In genomic region chr4:146481246-146481645, GRCh38 we compare ENCODE assay signal across 37 cellular contexts.
"Had no signal": no experiment of that assay in that cellular context is flagged by ENCODE, and none has a peak within 500 bp of the region (broad histone marks: within the 10 kb centered on the region; RNA-seq: fewer than 3 reads in every experiment).

No MANE protein-coding gene starts in this region.

- H3K9me3 ChIP-seq: body of pancreas had no signal

- H3K4me3 ChIP-seq: adrenal gland, ascending aorta, body of pancreas, breast epithelium, cardiac muscle cell had no signal

- H3K27ac ChIP-seq: adrenal gland, ascending aorta, body of pancreas, brain microvascular endothelial cell, breast epithelium, cardiac muscle cell had no signal

- H3K27me3 Mint-ChIP-seq: activated naive CD4-positive, alpha-beta T cell treated with anti-CD3 and anti-CD28 coated beads, Interleukin-2, amount 10 ng/mL, durations not matched to agents 7 days and 5 days; activated naive CD4-positive, alpha-beta T cell treated with anti-CD3 and anti-CD28 coated beads, Interleukin-2, amount 50 U/mL, for 24 hours; activated naive CD8-positive, alpha-beta T cell; activated naive CD8-positive, alpha-beta T cell treated with anti-CD3 and anti-CD28 coated beads for 36 hours; activated naive CD8-positive, alpha-beta T cell treated with anti-CD3 and anti-CD28 coated beads, Interleukin-2, amount 10 ng/mL, durations not matched to agents 7 days and 5 days; activated naive CD8-positive, alpha-beta T cell treated with anti-CD3 and anti-CD28 coated beads, Interleukin-2, amount 50 U/mL, for 24 hours; activated T-cell treated with anti-CD3 and anti-CD28 coated beads, Interleukin-2, amount 50 U/mL, for 24 hours; activated T-helper 17 cell treated with anti-CD3 and anti-CD28 coated beads, Interleukin-2, amount 50 U/mL, for 72 hours; brain had no signal

- H3K27ac Mint-ChIP-seq: activated naive CD4-positive, alpha-beta T cell treated with anti-CD3 and anti-CD28 coated beads for 36 hours; activated naive CD4-positive, alpha-beta T cell treated with anti-CD3 and anti-CD28 coated beads, Interleukin-2, amount 10 ng/mL, durations not matched to agents 7 days and 5 days; activated naive CD4-positive, alpha-beta T cell treated with anti-CD3 and anti-CD28 coated beads, Interleukin-2, amount 50 U/mL, for 24 hours; activated naive CD4-positive, alpha-beta T cell treated with anti-CD3 and anti-CD28 coated beads, Interleukin-2, amount 50 U/mL, for 72 hours; activated naive CD8-positive, alpha-beta T cell treated with anti-CD3 and anti-CD28 coated beads for 36 hours; activated naive CD8-positive, alpha-beta T cell treated with anti-CD3 and anti-CD28 coated beads, Interleukin-2, amount 50 U/mL, for 24 hours; activated T-cell treated with anti-CD3 and anti-CD28 coated beads, Interleukin-2, amount 50 U/mL, for 24 hours; activated T-helper 17 cell treated with anti-CD3 and anti-CD28 coated beads, Interleukin-2, amount 50 U/mL, for 72 hours; activated T-helper 2 cell treated with anti-CD3 and anti-CD28 coated beads, Interferon-gamma antibody, Interleukin-2, Interleukin-4, amounts not matched to agents 10 μg/mL and 5 μg/mL and 100 μg/mL, durations not matched to agents 14 hours and 24 hours and 36 hours; brain had no signal

- ATAC-seq: activated naive CD4-positive, alpha-beta T cell treated with anti-CD3 and anti-CD28 coated beads, Interleukin-2, amount 50 U/mL, for 72 hours; activated naive CD8-positive, alpha-beta T cell treated with anti-CD3 and anti-CD28 coated beads, Interleukin-2, amount 50 U/mL, for 24 hours; activated T-cell treated with anti-CD3 and anti-CD28 coated beads, Interleukin-2, amount 50 U/mL, for 4 hours; activated T-cell treated with anti-CD3 and anti-CD28 coated beads, Interleukin-2, amount 50 U/mL, for 72 hours; activated T-helper 17 cell treated with anti-CD3 and anti-CD28 coated beads, Interleukin-2, amount 50 U/mL, for 72 hours; body of pancreas had no signal

- H3K4me3 Mint-ChIP-seq: activated naive CD4-positive, alpha-beta T cell treated with anti-CD3 and anti-CD28 coated beads for 36 hours; activated naive CD4-positive, alpha-beta T cell treated with anti-CD3 and anti-CD28 coated beads, Interleukin-2, amount 10 ng/mL, durations not matched to agents 7 days and 5 days; activated naive CD4-positive, alpha-beta T cell treated with anti-CD3 and anti-CD28 coated beads, Interleukin-2, amount 50 U/mL, for 24 hours; activated naive CD8-positive, alpha-beta T cell; activated naive CD8-positive, alpha-beta T cell treated with anti-CD3 and anti-CD28 coated beads for 36 hours; activated naive CD8-positive, alpha-beta T cell treated with anti-CD3 and anti-CD28 coated beads, Interleukin-2, amount 10 ng/mL, durations not matched to agents 7 days and 5 days; activated naive CD8-positive, alpha-beta T cell treated with anti-CD3 and anti-CD28 coated beads, Interleukin-2, amount 50 U/mL, for 24 hours; activated T-cell treated with anti-CD3 and anti-CD28 coated beads, Interleukin-2, amount 50 U/mL, for 24 hours; activated T-cell treated with anti-CD3 and anti-CD28 coated beads, Interleukin-2, amount 50 U/mL, for 4 hours; activated T-cell treated with anti-CD3 and anti-CD28 coated beads, Interleukin-2, amount 50 U/mL, for 72 hours; activated T-helper 1 cell treated with anti-CD3 and anti-CD28 coated beads, Interleukin-12 subunit alpha, Interleukin-12 subunit beta, Interleukin-2, Interleukin-4 antibody, amounts not matched to agents 30 ng/mL and 10 ng/mL and 1 ng/mL, durations not matched to agents 14 hours and 24 hours and 36 hours; activated T-helper 17 cell treated with anti-CD3 and anti-CD28 coated beads, Interleukin-2, amount 50 U/mL, for 72 hours; brain had no signal

- H3K36me3 ChIP-seq: adrenal gland, ascending aorta, brain microvascular endothelial cell, breast epithelium, cardiac muscle cell had no signal

- H3K27me3 ChIP-seq: adrenal gland, ascending aorta, body of pancreas, brain microvascular endothelial cell, breast epithelium, cardiac muscle cell had no signal

- H3K4me1 ChIP-seq: adrenal gland, ascending aorta, body of pancreas, breast epithelium had no signal

- DNase-seq: activated effector memory CD4-positive, alpha-beta T cell treated with anti-CD3 and anti-CD28 coated beads, Interleukin-2, amount 50 U/mL, for 16 hours; activated effector memory CD4-positive, alpha-beta T cell treated with Interleukin-2 at 50 U/mL for 16 hours; activated gamma-delta T cell; activated gamma-delta T cell treated with Interleukin-2 at 50 U/mL for 16 hours; activated naive CD4-positive, alpha-beta T cell; activated naive CD4-positive, alpha-beta T cell treated with anti-CD3 and anti-CD28 coated beads for 36 hours; activated naive CD4-positive, alpha-beta T cell treated with anti-CD3 and anti-CD28 coated beads, Interleukin-2, amount 10 ng/mL, durations not matched to agents 7 days and 5 days; activated naive CD4-positive, alpha-beta T cell treated with anti-CD3 and anti-CD28 coated beads, Interleukin-2, amount 50 U/mL, for 16 hours; activated naive CD4-positive, alpha-beta T cell treated with Interleukin-2 at 50 U/mL for 16 hours; activated naive CD8-positive, alpha-beta T cell treated with anti-CD3 and anti-CD28 coated beads for 36 hours; activated naive CD8-positive, alpha-beta T cell treated with anti-CD3 and anti-CD28 coated beads, Interleukin-2, amount 10 ng/mL, durations not matched to agents 7 days and 5 days; activated naive CD8-positive, alpha-beta T cell treated with anti-CD3 and anti-CD28 coated beads, Interleukin-2, amount 50 U/mL, for 24 hours; activated T-cell treated with anti-CD3 and anti-CD28 coated beads, Interleukin-2, amount 50 U/mL, for 1 hour; activated T-cell treated with anti-CD3 and anti-CD28 coated beads, Interleukin-2, amount 50 U/mL, for 24 hours; activated T-cell treated with anti-CD3 and anti-CD28 coated beads, Interleukin-2, amount 50 U/mL, for 4 hours; activated T-cell treated with anti-CD3 and anti-CD28 coated beads, Interleukin-2, amount 50 U/mL, for 48 hours; activated T-cell treated with anti-CD3 and anti-CD28 coated beads, Interleukin-2, amount 50 U/mL, for 72 hours; adrenal gland; amniotic stem cell; amygdala; anterior cingulate cortex; aorta; body of pancreas; brain microvascular endothelial cell; caudate nucleus; central memory CD4-positive, alpha-beta T cell; cerebellar nuclear complex had no signal
